Comparison of ENCODE assay signal across 20 cellular contexts in the genomic region with DNA sequence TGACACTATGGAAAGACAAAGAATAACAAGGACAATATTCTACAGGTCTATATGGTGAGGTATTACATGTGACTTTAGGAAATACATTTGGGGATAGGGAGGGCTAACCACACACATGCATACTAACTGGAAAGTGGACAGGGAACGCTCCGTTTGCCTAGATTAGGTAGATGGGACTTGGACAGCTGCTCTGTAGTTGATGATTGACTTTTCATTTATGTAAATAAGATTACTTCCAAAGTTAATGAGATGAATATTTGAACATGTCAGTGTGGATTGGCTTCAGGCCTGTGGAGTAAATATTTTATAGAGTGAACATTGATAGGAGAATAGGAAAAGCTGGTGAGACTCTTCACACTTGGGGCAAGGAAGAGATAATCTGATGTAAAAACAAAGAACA.
DNase-seq lines count a peak whose midpoint lies in the region; ATAC-seq and TF ChIP-seq lines count a peak whose summit lies in the region.
"Had no signal": no experiment of that assay in that cellular context is flagged by ENCODE, and none has a peak within 500 bp of the region (broad histone marks: within the 10 kb centered on the region; RNA-seq: fewer than 3 reads in every experiment).

No MANE protein-coding gene starts in this region.

- peak overlapping the region; percentile 84 for H3K27ac Mint-ChIP-seq in activated T-cell treated with anti-CD3 and anti-CD28 coated beads, Interleukin-2, amount 50 U/mL, for 24 hours
- peak overlapping the region; percentile 16 for H3K27ac Mint-ChIP-seq in activated B cell treated with CpG ODN at 0.5 μM for 24 hours
- H3K27ac Mint-ChIP-seq in immature natural killer cell: peak overlapping the region in 5 of 6 donors; percentile 2 to 54 (median 22)
- H3K27ac Mint-ChIP-seq: activated naive CD8-positive, alpha-beta T cell treated with anti-CD3 and anti-CD28 coated beads, Interleukin-2, amount 10 ng/mL, durations not matched to agents 7 days and 5 days; neural progenitor cell had no signal

- no peak for TF ChIP-seq POLR2A in spleen (IDR thresholded peaks at IDR 0.05)

- peaks cover 0 to 62% (median 14%) of the 10 kb centered on the region in 6 donors for H3K36me3 ChIP-seq in spleen
- H3K36me3 ChIP-seq: neural progenitor cell had no signal

- CTCF ChIA-PET in activated B cell treated with CpG ODN at 0.5 μM for 24 hours (lab: Charles Lee): no interaction called here

- WGBS in spleen, 5 donors: 77 to 94% (median 87%) methylated on average over 2 of the region's 2 CpGs

- peaks cover 10 to 99% (median 48%) of the 10 kb centered on the region in 6 donors for H3K4me1 ChIP-seq in spleen
- H3K4me1 ChIP-seq: colonic mucosa had no signal

- DNase-seq in activated T-cell treated with anti-CD3 and anti-CD28 coated beads, Interleukin-2, amount 50 U/mL, for 24 hours: no peak
- no peak for DNase-seq in activated T-cell treated with anti-CD3 and anti-CD28 coated beads for 4 hours
- DNase-seq in activated B cell treated with CpG ODN at 0.5 μM for 24 hours: no peak
- no peak for DNase-seq in immature natural killer cell
- DNase-seq in spleen: no peak
- DNase-seq in stimulated activated CD4-positive, alpha-beta T cell treated with anti-CD3 and anti-CD28 coated beads, Interleukin-4, amount 100 ng/mL, for 1 hour: no peak
- DNase-seq: ACHN; activated CD4-positive, alpha-beta T cell treated with anti-CD3 and anti-CD28 coated beads, Interleukin-2, amount 50 U/mL, for 4 hours; activated naive CD8-positive, alpha-beta T cell treated with anti-CD3 and anti-CD28 coated beads, Interleukin-2, amount 10 ng/mL, durations not matched to agents 7 days and 5 days; colonic mucosa; erythroblast; head of caudate nucleus; RPMI8226 had no signal

- H3K27ac ChIP-seq in spleen: peak overlapping the region in 5 of 8 donors; percentile 4 to 53 (median 21)
- H3K27ac ChIP-seq: colonic mucosa, HL-60, neural progenitor cell, suprapubic skin had no signal

- ATAC-seq in activated B cell treated with CpG ODN at 0.5 μM for 24 hours (ENCODE audit: low read depth): no peak
- ATAC-seq in GM21717 (IDR thresholded peaks at IDR 0.05; ENCODE audit: unreplicated experiment): no peak
- ATAC-seq in GM19324 (IDR thresholded peaks at IDR 0.05; ENCODE audit: low FRiP score, unreplicated experiment): no peak

- intact Hi-C loops in activated B cell treated with CpG ODN at 0.5 μM for 24 hours (cut with micrococcal nuclease): loop anchor here (2.0 to 5.0 kb wide), 2 partner anchors 18 to 309 kb away; no protein-coding TSS in a partner anchor
- intact Hi-C loops in spleen (cut with DNase I; ENCODE audit: low total_unique reads): no loop called here

- H3K27me3 ChIP-seq in spleen (replicated peaks in 1 of 7): no peaks in the 10 kb centered on the region
- H3K27me3 ChIP-seq: colonic mucosa, neural progenitor cell, suprapubic skin had no signal

- H3K4me3 Mint-ChIP-seq in activated T-cell treated with anti-CD3 and anti-CD28 coated beads, Interleukin-2, amount 50 U/mL, for 24 hours: no peak overlapping the region
- no peak overlapping the region for H3K4me3 Mint-ChIP-seq in activated B cell treated with CpG ODN at 0.5 μM for 24 hours
- no peak overlapping the region for H3K4me3 Mint-ChIP-seq in immature natural killer cell
- H3K4me3 Mint-ChIP-seq: activated naive CD8-positive, alpha-beta T cell treated with anti-CD3 and anti-CD28 coated beads, Interleukin-2, amount 10 ng/mL, durations not matched to agents 7 days and 5 days; neural progenitor cell; T-helper 1 cell treated with Interleukin-12 subunit alpha and Interleukin-12 subunit beta and Interleukin-4 antibody, amounts not matched to agents 30 μg/mL and 1 μg/mL, for 36 hours had no signal

- H3K9me3 ChIP-seq in spleen: peaks cover 0 to 20% (median 11%) of the 10 kb centered on the region in 8 donors
- H3K9me3 ChIP-seq: colonic mucosa had no signal

- no peak overlapping the region for H3K4me3 ChIP-seq in spleen
- H3K4me3 ChIP-seq: colonic mucosa, neural progenitor cell, smooth muscle cell, suprapubic skin had no signal

- POLR2A ChIA-PET in activated B cell treated with CpG ODN at 0.5 μM for 24 hours (lab: Charles Lee): no interaction called here

- H3K27me3 Mint-ChIP-seq in activated T-cell treated with anti-CD3 and anti-CD28 coated beads, Interleukin-2, amount 50 U/mL, for 24 hours: no peaks in the 10 kb centered on the region
- H3K27me3 Mint-ChIP-seq in activated B cell treated with CpG ODN at 0.5 μM for 24 hours (no peaks in the 10 kb centered on the region), immature natural killer cell (ENCODE audit: low read depth in 3 of 3) (no peaks in the 10 kb centered on the region)
- H3K27me3 Mint-ChIP-seq: activated naive CD8-positive, alpha-beta T cell treated with anti-CD3 and anti-CD28 coated beads, Interleukin-2, amount 10 ng/mL, durations not matched to agents 7 days and 5 days had no signal

- H3K9me3 Mint-ChIP-seq in activated T-cell treated with anti-CD3 and anti-CD28 coated beads, Interleukin-2, amount 50 U/mL, for 24 hours: peaks cover 8% of the 10 kb centered on the region
- H3K9me3 Mint-ChIP-seq in activated B cell treated with CpG ODN at 0.5 μM for 24 hours (peaks cover 6% of the 10 kb centered on the region), immature natural killer cell (no peaks in the 10 kb centered on the region)

- H3K4me1 Mint-ChIP-seq in activated T-cell treated with anti-CD3 and anti-CD28 coated beads, Interleukin-2, amount 50 U/mL, for 24 hours (ENCODE audit: low read depth): peaks cover 90% of the 10 kb centered on the region
- H3K4me1 Mint-ChIP-seq in activated B cell treated with CpG ODN at 0.5 μM for 24 hours (peaks cover 64% of the 10 kb centered on the region), immature natural killer cell (peaks cover 62 to 87% of the 10 kb centered on the region in 2 donors)

- H3K36me3 Mint-ChIP-seq in activated T-cell treated with anti-CD3 and anti-CD28 coated beads, Interleukin-2, amount 50 U/mL, for 24 hours (ENCODE audit: low read depth): peaks cover 93% of the 10 kb centered on the region
- H3K36me3 Mint-ChIP-seq in activated B cell treated with CpG ODN at 0.5 μM for 24 hours (ENCODE audit: low read depth): peaks cover 76% of the 10 kb centered on the region
- peaks cover 8 to 24% (median 11%) of the 10 kb centered on the region in 3 donors for H3K36me3 Mint-ChIP-seq in immature natural killer cell

- no peak for TF ChIP-seq CTCF in activated B cell treated with CpG ODN at 0.5 μM for 24 hours (IDR thresholded peaks at IDR 0.05)
- no peak for TF ChIP-seq CTCF in spleen (IDR thresholded peaks at IDR 0.05 in 8 of 11, conservative IDR thresholded peaks at IDR 0.05 in 3 of 11)

Comparison
In these comparisons a context has a peak if more than half of its experiments do, and no peak if none do; other contexts are left out.
1. H3K27ac Mint-ChIP-seq: peak in every context shown above with its lines; median percentile 84 in activated T-cell treated with anti-CD3 and anti-CD28 coated beads, Interleukin-2, amount 50 U/mL, for 24 hours; 22 in immature natural killer cell; 16 in activated B cell treated with CpG ODN at 0.5 μM for 24 hours.